19 cellular contexts compared by ENCODE assay signal in the genomic region with DNA sequence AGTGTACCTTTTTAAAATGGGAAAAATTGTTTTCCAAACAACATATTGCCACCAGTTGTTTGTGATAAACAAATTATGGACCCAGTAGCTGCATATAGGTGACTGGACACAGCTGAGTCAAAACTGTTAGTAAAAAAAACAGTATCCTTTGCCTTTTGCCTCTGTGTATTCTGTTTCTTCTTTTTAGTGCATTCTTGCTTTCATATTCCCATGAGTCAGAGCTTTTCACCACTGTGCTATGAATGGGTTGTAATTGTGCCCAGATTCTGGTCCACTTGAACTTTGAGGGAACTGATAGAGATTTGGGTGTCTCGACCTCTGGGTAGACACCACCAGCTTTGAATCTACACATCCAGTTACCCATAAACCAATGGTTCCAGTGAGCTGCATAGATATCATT.
DNase-seq lines count a peak whose midpoint lies in the region; FAIRE-seq and TF ChIP-seq lines count a peak whose summit lies in the region.
"Had no signal": no experiment of that assay in that cellular context is flagged by ENCODE, and none has a peak within 500 bp of the region (broad histone marks: within the 10 kb centered on the region; RNA-seq: fewer than 3 reads in every experiment).

No MANE protein-coding gene starts in this region.

- H3K9me3 ChIP-seq in astrocyte (ENCODE audit: insufficient read depth, low read depth, low read length): no peaks in the 10 kb centered on the region
- H3K9me3 ChIP-seq in fibroblast of lung (ENCODE audit: control insufficient read depth, insufficient read depth, low read depth, low read length): no peaks in the 10 kb centered on the region
- H3K9me3 ChIP-seq in left ventricle myocardium inferior (replicated peaks): peaks cover 54% of the 10 kb centered on the region

- no peak for FAIRE-seq in astrocyte (lab: Jason Lieb, UNC)
- FAIRE-seq: A549, RCC 7860 had no signal

- DNase-seq in GM03348 (ENCODE audit: low spot score) (peak; percentile 2), astrocyte (ENCODE audit: low read depth) (peak; percentile 55), fibroblast of lung (ENCODE audit: low read depth in 2 of 2) (peak; percentile 5 to 63), skeletal muscle cell (ENCODE audit: low read depth) (peak; percentile 13), OCI-M2 (lab: John Stamatoyannopoulos, UW; ENCODE audit: unreplicated experiment) (no peak), left ventricle myocardium inferior (no peak), progenitor cell of endocrine pancreas (ENCODE audit: low spot score, unreplicated experiment) (no peak)
- DNase-seq in stimulated activated CD4-positive, alpha-beta T cell treated with anti-CD3 and anti-CD28 coated beads, Interleukin-4, amount 100 ng/mL, for 1 hour: no peak
- DNase-seq: CD8-positive, alpha-beta T cell; Kasumi-1; NCI-H1105; NCI-H1694 treated with DMSO at 0.1 percent for 48 hours; NCI-H510A; NCI-H748 treated with DMSO at 0.1 percent for 48 hours; NK-92 treated with Interleukin-12 subunit alpha and Interleukin-12 subunit beta, amount 100 ng/mL, for 24 hours had no signal

- no peaks in the 10 kb centered on the region for H3K36me3 Mint-ChIP-seq in astrocyte (ENCODE audit: low read depth, unreplicated experiment)
- H3K36me3 Mint-ChIP-seq in progenitor cell of endocrine pancreas (ENCODE audit: insufficient read depth): peaks cover 1% of the 10 kb centered on the region
- H3K36me3 Mint-ChIP-seq: CD8-positive, alpha-beta T cell had no signal

- H3K4me1 Mint-ChIP-seq in astrocyte (ENCODE audit: low read depth, unreplicated experiment) (peaks cover 17% of the 10 kb centered on the region), progenitor cell of endocrine pancreas (ENCODE audit: low read depth) (peaks cover 9% of the 10 kb centered on the region)

- H3K27ac ChIP-seq in astrocyte (ENCODE audit: low read depth, low read length) (no peak overlapping the region), fibroblast of lung (ENCODE audit: insufficient read depth, low read length) (no peak overlapping the region), left ventricle myocardium inferior (replicated peaks) (no peak overlapping the region)
- H3K27ac ChIP-seq: A549; BLaER1 treated with 17β-estradiol and CSF1 and Interleukin-3, amounts not matched to agents 10 nM and 100 nM had no signal

- H3K27me3 ChIP-seq in astrocyte (ENCODE audit: insufficient read depth, low read length) (no peaks in the 10 kb centered on the region), fibroblast of lung (ENCODE audit: control insufficient read depth, insufficient read depth, low read length) (no peaks in the 10 kb centered on the region), left ventricle myocardium inferior (ENCODE audit: low read depth) (no peaks in the 10 kb centered on the region)
- H3K27me3 ChIP-seq: BLaER1 treated with 17β-estradiol and CSF1 and Interleukin-3, amounts not matched to agents 10 nM and 100 nM had no signal

- H2AFZ ChIP-seq in astrocyte (ENCODE audit: low read depth, low read length): no peak overlapping the region
- no peak overlapping the region for H2AFZ ChIP-seq in fibroblast of lung (ENCODE audit: low read length)

- no peak overlapping the region for H3K4me3 ChIP-seq in astrocyte (ENCODE audit: insufficient read depth, low read depth, low read length)
- H3K4me3 ChIP-seq in fibroblast of lung (replicated peaks in 1 of 4; ENCODE audit: control extremely low read depth in 1 of 4, insufficient read depth in 1 of 4, low read depth in 3 of 4, low read length in 4 of 4): no peak overlapping the region
- H3K4me3 ChIP-seq in skeletal muscle cell (ENCODE audit: low read depth, low read length): no peak overlapping the region
- no peak overlapping the region for H3K4me3 ChIP-seq in left ventricle myocardium inferior
- H3K4me3 ChIP-seq: A549; BLaER1 treated with 17β-estradiol and CSF1 and Interleukin-3, amounts not matched to agents 10 nM and 100 nM; HAP-1 had no signal

- H3K4me2 ChIP-seq in astrocyte (ENCODE audit: low read length): no peak overlapping the region
- no peak overlapping the region for H3K4me2 ChIP-seq in fibroblast of lung (ENCODE audit: extremely low read depth, insufficient read depth, low read length)
- H3K4me2 ChIP-seq: A549; BLaER1 treated with 17β-estradiol and CSF1 and Interleukin-3, amounts not matched to agents 10 nM and 100 nM had no signal

- H3K36me3 ChIP-seq in astrocyte (ENCODE audit: insufficient read depth, low read length) (no peaks in the 10 kb centered on the region), fibroblast of lung (ENCODE audit: control insufficient read depth, insufficient read depth, low read length) (no peaks in the 10 kb centered on the region), left ventricle myocardium inferior (no peaks in the 10 kb centered on the region)
- H3K36me3 ChIP-seq: BLaER1 treated with 17β-estradiol and CSF1 and Interleukin-3, amounts not matched to agents 10 nM and 100 nM; HAP-1 had no signal

- H3K27ac Mint-ChIP-seq in astrocyte (ENCODE audit: unreplicated experiment): no peak overlapping the region
- H3K27ac Mint-ChIP-seq in progenitor cell of endocrine pancreas: no peak overlapping the region
- H3K27ac Mint-ChIP-seq: CD8-positive, alpha-beta T cell had no signal

- no peaks in the 10 kb centered on the region for H4K20me1 ChIP-seq in astrocyte (ENCODE audit: insufficient read depth, low read length)
- no peaks in the 10 kb centered on the region for H4K20me1 ChIP-seq in fibroblast of lung (ENCODE audit: control insufficient read depth, extremely low read depth, insufficient read depth, low read length)
- H4K20me1 ChIP-seq: BLaER1 treated with 17β-estradiol and CSF1 and Interleukin-3, amounts not matched to agents 10 nM and 100 nM had no signal

- H3K27me3 Mint-ChIP-seq in astrocyte (ENCODE audit: low read depth, unreplicated experiment) (no peaks in the 10 kb centered on the region), progenitor cell of endocrine pancreas (no peaks in the 10 kb centered on the region)

- H3K4me3 Mint-ChIP-seq in astrocyte (ENCODE audit: unreplicated experiment) (no peak overlapping the region), progenitor cell of endocrine pancreas (ENCODE audit: low read depth) (no peak overlapping the region)
- H3K4me3 Mint-ChIP-seq: CD8-positive, alpha-beta T cell had no signal

- H3K79me2 ChIP-seq in astrocyte (ENCODE audit: insufficient read depth, low read length): no peaks in the 10 kb centered on the region
- H3K79me2 ChIP-seq in fibroblast of lung (ENCODE audit: control insufficient read depth, insufficient read depth, low read length): no peaks in the 10 kb centered on the region

- H3K9me3 Mint-ChIP-seq in astrocyte (ENCODE audit: unreplicated experiment): peaks cover 15% of the 10 kb centered on the region
- H3K9me3 Mint-ChIP-seq in progenitor cell of endocrine pancreas (ENCODE audit: low read depth): peaks cover 22% of the 10 kb centered on the region

- H3K9ac ChIP-seq in astrocyte (ENCODE audit: low read length) (no peak overlapping the region), fibroblast of lung (ENCODE audit: insufficient read depth, low read length) (no peak overlapping the region)
- H3K9ac ChIP-seq: BLaER1 treated with 17β-estradiol and CSF1 and Interleukin-3, amounts not matched to agents 10 nM and 100 nM had no signal

- intact Hi-C loops in left ventricle myocardium inferior (cut with micrococcal nuclease): no loop called here

- no peak for TF ChIP-seq CTCF in astrocyte (IDR thresholded peaks at IDR 0.05; ENCODE audit: insufficient read depth, low read depth, low read length)
- no peak for TF ChIP-seq CTCF in fibroblast of lung (conservative IDR thresholded peaks at IDR 0.05 in 1 of 2, IDR thresholded peaks at IDR 0.05 in 1 of 2; ENCODE audit: low read depth in 1 of 2, low read length in 2 of 2)
- TF ChIP-seq CTCF in left ventricle myocardium inferior (IDR thresholded peaks at IDR 0.05; ENCODE audit: borderline replicate concordance): no peak
- TF ChIP-seq CTCF in progenitor cell of endocrine pancreas (IDR thresholded peaks at IDR 0.05; ENCODE audit: unreplicated experiment): no peak

- no peaks in the 10 kb centered on the region for H3K4me1 ChIP-seq in astrocyte (ENCODE audit: insufficient read depth, low read length)
- no peaks in the 10 kb centered on the region for H3K4me1 ChIP-seq in fibroblast of lung (ENCODE audit: control insufficient read depth, extremely low read depth, insufficient read depth, low read length)
- no peaks in the 10 kb centered on the region for H3K4me1 ChIP-seq in left ventricle myocardium inferior
- H3K4me1 ChIP-seq: A549 had no signal

Comparison
In these comparisons a context has a peak if more than half of its experiments do, and no peak if none do; other contexts are left out.
1. DNase-seq: peak in GM03348 (single experiment), astrocyte (single experiment), fibroblast of lung (2 of 2) and skeletal muscle cell (single experiment); none in stimulated activated CD4-positive, alpha-beta T cell treated with anti-CD3 and anti-CD28 coated beads, Interleukin-4, amount 100 ng/mL, for 1 hour (single experiment), OCI-M2 (single experiment), left ventricle myocardium inferior (single experiment) and progenitor cell of endocrine pancreas (single experiment).